21 cellular contexts compared by ENCODE assay signal in genomic region chr3:152139651-152140050, GRCh38.
"Had no signal": no experiment of that assay in that cellular context is flagged by ENCODE, and none has a peak within 500 bp of the region (broad histone marks: within the 10 kb centered on the region; RNA-seq: fewer than 3 reads in every experiment).

No MANE protein-coding gene starts in this region.

- H3K4me1 ChIP-seq: SJSA1 had no signal

- H3K9me3 ChIP-seq: SJSA1 had no signal

- DNase-seq: KBM-7, MV-4-11, NCI-H1048, NCI-H1105, NCI-H1417, NCI-H1436 treated with DMSO at 0.1 percent for 48 hours, NCI-H1694, NCI-H187 treated with DMSO at 0.1 percent for 48 hours, NCI-H2029 treated with DMSO at 0.1 percent for 48 hours, NCI-H2171, NCI-H226, NCI-H446, NCI-H510A, NCI-H524 treated with DMSO at 0.1 percent for 48 hours, NCI-H69, NCI-H774, Right ventricle myocardium superior, RPMI8226, SIG-M5 had no signal

- H3K27ac ChIP-seq: SJSA1, SK-N-MC had no signal

- H3K27me3 ChIP-seq: SJSA1 had no signal

- H3K4me3 ChIP-seq: SJSA1, SK-N-MC had no signal

- H3K36me3 ChIP-seq: SJSA1 had no signal
